ENCODE assay signal across 30 cellular contexts in the genomic region with DNA sequence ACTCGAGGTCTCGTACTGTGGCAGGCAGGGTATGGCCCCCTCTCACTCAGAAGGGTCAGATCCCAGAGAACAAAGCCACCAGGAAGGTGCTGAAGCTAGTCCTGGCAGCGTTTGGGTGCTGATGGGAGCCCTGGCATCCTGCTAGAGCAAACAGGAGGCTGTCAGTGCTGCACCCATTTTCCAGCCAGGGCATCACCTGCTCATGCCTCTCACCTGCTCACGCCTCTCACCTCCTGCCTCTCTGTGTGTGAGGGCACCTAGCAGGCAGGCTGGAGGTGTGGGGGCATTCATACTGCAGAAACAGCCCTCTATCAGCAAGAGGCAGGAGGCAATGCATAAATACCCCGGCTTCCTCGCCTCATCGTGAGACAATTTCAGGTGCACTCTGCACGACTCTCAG.
"Had no signal": no experiment of that assay in that cellular context is flagged by ENCODE, and none has a peak within 500 bp of the region (broad histone marks: within the 10 kb centered on the region; RNA-seq: fewer than 3 reads in every experiment).

No MANE protein-coding gene starts in this region.

- H3K27me3 ChIP-seq: adrenal gland, body of pancreas had no signal

- H3K9me3 ChIP-seq: adrenal gland, body of pancreas, breast epithelium had no signal

- H3K4me1 ChIP-seq: adrenal gland, body of pancreas, breast epithelium had no signal

- DNase-seq: activated B cell treated with CpG ODN at 0.5 μM for 24 hours; activated CD4-positive, alpha-beta memory T cell treated with anti-CD3 and anti-CD28 coated beads for 36 hours; activated CD4-positive, alpha-beta T cell treated with anti-CD3 and anti-CD28 coated beads for 4 hours; activated CD4-positive, alpha-beta T cell treated with anti-CD3 and anti-CD28 coated beads, Interleukin-2, amount 50 U/mL, for 1 hour; activated CD4-positive, CD25-positive, alpha-beta regulatory T cell treated with anti-CD3 and anti-CD28 coated beads, Interleukin-2, amount 50 U/mL, for 72 hours; activated gamma-delta T cell treated with Interleukin-2 at 50 U/mL for 16 hours; activated naive CD4-positive, alpha-beta T cell treated with anti-CD3 and anti-CD28 coated beads for 36 hours; activated T-cell treated with anti-CD3 and anti-CD28 coated beads for 4 hours; activated T-cell treated with anti-CD3 and anti-CD28 coated beads, Interleukin-2, amount 50 U/mL, for 4 hours; body of pancreas; cerebellar nuclear complex; MM.1S; NCI-H1105; NCI-H1417 treated with DMSO at 0.1 percent for 48 hours; NCI-H187 treated with DMSO at 0.1 percent for 48 hours; NCI-H2171 treated with DMSO at 0.1 percent for 48 hours; NCI-H226; NCI-H446 treated with DMSO at 0.1 percent for 48 hours; NCI-H524 treated with DMSO at 0.1 percent for 48 hours; OCI-M1; Right ventricle myocardium superior; SW 1271; T-helper 1 cell; T-helper 2 cell; T-helper 9 cell had no signal

- H3K4me3 ChIP-seq: adrenal gland, body of pancreas, breast epithelium had no signal

- H3K36me3 ChIP-seq: adrenal gland, breast epithelium had no signal

- H3K27ac ChIP-seq: adrenal gland, body of pancreas, breast epithelium, KMS-11, VCaP had no signal

- ATAC-seq: activated naive CD4-positive, alpha-beta T cell treated with anti-CD3 and anti-CD28 coated beads, Interleukin-2, amount 50 U/mL, for 72 hours; activated T-cell treated with anti-CD3 and anti-CD28 coated beads, Interleukin-2, amount 50 U/mL, for 4 hours; body of pancreas had no signal
